ENCODE assay signal across 17 cellular contexts in the genomic region with DNA sequence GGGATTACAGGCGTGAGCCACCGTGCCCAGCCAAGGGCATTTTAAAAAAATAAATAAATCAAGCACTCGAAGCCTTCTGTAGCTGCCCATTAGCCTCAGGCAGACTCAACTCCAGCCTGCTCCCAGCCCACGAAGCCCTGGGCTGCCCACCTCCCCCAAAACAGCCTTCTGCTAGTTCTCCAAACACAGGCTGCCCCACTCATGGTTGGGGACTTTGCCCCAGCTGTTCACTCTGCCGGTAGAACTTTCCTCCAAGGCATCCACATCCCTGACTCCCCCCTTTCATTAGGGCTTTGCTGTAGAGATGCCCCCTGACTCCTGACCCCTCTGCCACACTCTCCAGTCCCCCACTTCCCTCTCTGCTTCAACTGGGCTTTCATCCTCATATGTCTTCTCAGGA. TPM values are rescaled to one million over a fixed set of nuclear protein-coding genes. Genes with fewer than 3 reads are reported as not detected.
"Had no signal": no experiment of that assay in that cellular context is flagged by ENCODE, and none has a peak within 500 bp of the region (broad histone marks: within the 10 kb centered on the region; RNA-seq: fewer than 3 reads in every experiment).

No MANE protein-coding gene starts in this region.

- H3K9me3 ChIP-seq: body of pancreas, colonic mucosa, upper lobe of right lung had no signal

- DNase-seq: activated B cell treated with CpG ODN at 0.5 μM for 24 hours; activated CD4-positive, alpha-beta T cell treated with anti-CD3 and anti-CD28 coated beads for 48 hours; activated CD8-positive, alpha-beta T cell treated with anti-CD3 and anti-CD28 coated beads for 36 hours; activated naive CD4-positive, alpha-beta T cell treated with Interleukin-2 at 50 U/mL for 16 hours; activated naive CD8-positive, alpha-beta T cell treated with anti-CD3 and anti-CD28 coated beads, Interleukin-2, amount 10 ng/mL, durations not matched to agents 7 days and 5 days; activated T-cell treated with anti-CD3 and anti-CD28 coated beads, Interleukin-2, amount 50 U/mL, for 1 hour; body of pancreas; colonic mucosa; erythroblast; stimulated activated naive CD4-positive, alpha-beta T cell; T-cell; upper lobe of right lung had no signal

- H3K4me1 ChIP-seq: colonic mucosa had no signal

- H3K36me3 Mint-ChIP-seq: activated naive CD8-positive, alpha-beta T cell treated with anti-CD3 and anti-CD28 coated beads, Interleukin-2, amount 10 ng/mL, durations not matched to agents 7 days and 5 days; T-cell had no signal

- H3K27ac Mint-ChIP-seq: activated B cell treated with CpG ODN at 0.5 μM for 24 hours; activated CD8-positive, alpha-beta T cell treated with anti-CD3 and anti-CD28 coated beads for 36 hours; activated naive CD8-positive, alpha-beta T cell treated with anti-CD3 and anti-CD28 coated beads, Interleukin-2, amount 10 ng/mL, durations not matched to agents 7 days and 5 days; activated T-helper 2 cell treated with anti-CD3 and anti-CD28 coated beads, Interferon-gamma antibody, Interleukin-2, Interleukin-4, amounts not matched to agents 10 μg/mL and 5 μg/mL and 100 μg/mL, durations not matched to agents 14 hours and 24 hours and 36 hours; T-cell had no signal

- H3K4me3 ChIP-seq: body of pancreas, colonic mucosa, upper lobe of right lung had no signal

- H3K36me3 ChIP-seq: colonic mucosa, upper lobe of right lung had no signal

- H3K4me3 Mint-ChIP-seq: activated B cell treated with CpG ODN at 0.5 μM for 24 hours; activated CD8-positive, alpha-beta T cell treated with anti-CD3 and anti-CD28 coated beads for 36 hours; activated naive CD8-positive, alpha-beta T cell treated with anti-CD3 and anti-CD28 coated beads, Interleukin-2, amount 10 ng/mL, durations not matched to agents 7 days and 5 days; central memory CD8-positive, alpha-beta T cell; T-cell had no signal

- H3K9me3 Mint-ChIP-seq: activated B cell treated with CpG ODN at 0.5 μM for 24 hours; activated CD8-positive, alpha-beta T cell treated with anti-CD3 and anti-CD28 coated beads for 36 hours; activated naive CD8-positive, alpha-beta T cell treated with anti-CD3 and anti-CD28 coated beads, Interleukin-2, amount 10 ng/mL, durations not matched to agents 7 days and 5 days; activated T-helper 2 cell treated with anti-CD3 and anti-CD28 coated beads, Interferon-gamma antibody, Interleukin-2, Interleukin-4, amounts not matched to agents 10 μg/mL and 5 μg/mL and 100 μg/mL, durations not matched to agents 14 hours and 24 hours and 36 hours; central memory CD8-positive, alpha-beta T cell; T-cell had no signal

- H3K27me3 ChIP-seq: body of pancreas, colonic mucosa, upper lobe of right lung had no signal

- H3K27ac ChIP-seq: body of pancreas, colonic mucosa had no signal

- FAIRE-seq: endometrium had no signal

- ATAC-seq: activated CD8-positive, alpha-beta T cell treated with anti-CD3 and anti-CD28 coated beads for 36 hours; body of pancreas; left lobe of liver; T-cell; upper lobe of right lung had no signal

RNA-seq across cellular contexts. Expression of a gene that starts 29.7 kb away (rescaled TPM):
- total RNA-seq: renal cortical epithelial cell had no signal
